Comparison of ENCODE assay signal across 22 cellular contexts in the genomic region with DNA sequence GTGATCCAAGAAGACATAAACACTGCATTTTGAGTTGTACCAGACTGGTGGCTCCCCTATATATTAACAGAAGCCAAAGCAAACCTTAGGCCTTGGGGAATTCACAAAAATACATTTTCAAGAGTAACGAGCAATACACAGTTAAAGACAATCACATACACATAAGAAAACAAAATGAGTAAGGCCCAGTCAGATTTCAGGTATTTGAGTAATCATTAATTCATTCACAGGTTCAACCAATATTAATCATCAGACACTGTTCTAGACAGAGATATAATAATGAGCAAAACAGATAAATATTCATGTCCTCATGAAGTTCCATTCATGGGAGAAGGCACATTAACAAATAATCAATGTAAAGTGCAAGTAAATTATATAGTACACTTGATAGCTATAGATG. TPM values are rescaled to one million over a fixed set of nuclear protein-coding genes. Genes with fewer than 3 reads are reported as not detected.
A peak's percentile ranks its signal among the peaks of the same experiment; 100 is the strongest.
DNase-seq lines count a peak whose midpoint lies in the region; ATAC-seq, FAIRE-seq and TF ChIP-seq lines count a peak whose summit lies in the region.
"Had no signal": no experiment of that assay in that cellular context is flagged by ENCODE, and none has a peak within 500 bp of the region (broad histone marks: within the 10 kb centered on the region; RNA-seq: fewer than 3 reads in every experiment).

No MANE protein-coding gene starts in this region.

- H3K79me2 ChIP-seq in GM12878 (ENCODE audit: control insufficient read depth, insufficient read depth, low read length) = no peaks in the 10 kb centered on the region

- no peaks in the 10 kb centered on the region for H3K27me3 ChIP-seq in GM12878 (replicated peaks in 1 of 2; ENCODE audit: control insufficient read depth in 2 of 2, insufficient read depth in 2 of 2, low read length in 1 of 2)
- H3K27me3 ChIP-seq in gastrocnemius medialis = no peaks in the 10 kb centered on the region
- H3K27me3 ChIP-seq: BLaER1 treated with 17β-estradiol and CSF1 and Interleukin-3, amounts not matched to agents 10 nM and 100 nM had no signal

- H3K27ac ChIP-seq in A549 = peak overlapping the region in 1 of 2 experiments; percentile 9; a peak in 1 of 6 replicates
- H3K27ac ChIP-seq in GM12878 (ENCODE audit: control insufficient read depth, insufficient read depth) = no peak overlapping the region
- H3K27ac ChIP-seq in gastrocnemius medialis = no peak overlapping the region
- H3K27ac ChIP-seq: BLaER1 treated with 17β-estradiol and CSF1 and Interleukin-3, amounts not matched to agents 10 nM and 100 nM had no signal

- DNase-seq in A549 (ENCODE audit: low read depth in 1 of 2, low spot score in 1 of 2) = no peak
- no peak for DNase-seq in GM12878 (ENCODE audit: low read depth, low spot score)
- peak; percentile 19 for DNase-seq in epithelial cell of proximal tubule (ENCODE audit: low read depth)
- DNase-seq in kidney tubule cell (ENCODE audit: low spot score) = peak; percentile 83
- DNase-seq in superior temporal gyrus (ENCODE audit: extremely low spot score) = no peak
- DNase-seq in Right ventricle myocardium superior = no peak
- DNase-seq in cerebellum (ENCODE audit: low spot score) = no peak
- DNase-seq in gastrocnemius medialis = no peak
- DNase-seq: 8988T; CD8-positive, alpha-beta T cell; DMS 273 treated with DMSO at 0.1 percent for 48 hours; DMS53; DND-41; EL; HCEC 1CT had no signal

- RAD21 ChIA-PET in GM12878 (lab: Charles Lee; ENCODE audit: unreplicated experiment) = no interaction called here

- peaks cover 23% of the 10 kb centered on the region; the same call in 2 of the 3 replicates for H3K4me1 ChIP-seq in A549
- H3K4me1 ChIP-seq in GM12878 (ENCODE audit: control insufficient read depth, insufficient read depth, low read length) = no peaks in the 10 kb centered on the region
- no peaks in the 10 kb centered on the region for H3K4me1 ChIP-seq in gastrocnemius medialis

- intact Hi-C loops in GM12878 (cut with micrococcal nuclease; ENCODE audit: unreplicated experiment) = no loop called here
- intact Hi-C loops in Right ventricle myocardium superior (cut with DNase I) = no loop called here
- intact Hi-C loops in gastrocnemius medialis (cut with DNase I; ENCODE audit: low total_unique reads) = no loop called here

- TF ChIP-seq EP300 in A549 (IDR thresholded peaks at IDR 0.05) = no peak
- TF ChIP-seq EP300 in GM12878 (IDR thresholded peaks at IDR 0.05; ENCODE audit: borderline replicate concordance in 1 of 2, control insufficient read depth in 1 of 2, low read depth in 2 of 2, low read length in 2 of 2) = no peak

- H2AFZ ChIP-seq in GM12878 (ENCODE audit: control insufficient read depth, low read depth, low read length) = no peak overlapping the region
- H2AFZ ChIP-seq: GM23338 had no signal

- TF ChIP-seq RAD21 in A549 (conservative IDR thresholded peaks at IDR 0.05 in 1 of 2, IDR thresholded peaks at IDR 0.05 in 1 of 2) (no peak), GM12878 (IDR thresholded peaks at IDR 0.05; ENCODE audit: insufficient read depth, low read depth, low read length) (no peak)

- in situ Hi-C loops in GM12878 (cut with MboI) = no loop called here
- in situ Hi-C loops in gastrocnemius medialis (cut with MboI; ENCODE audit: low sequenced_read_pairs in 4 of 4) = no loop called here

- H3K4me2 ChIP-seq in A549 (no peak overlapping the region), GM12878 (ENCODE audit: control insufficient read depth, insufficient read depth) (no peak overlapping the region)
- H3K4me2 ChIP-seq: BLaER1 treated with 17β-estradiol and CSF1 and Interleukin-3, amounts not matched to agents 10 nM and 100 nM; GM23338 had no signal

- peak; percentile 7 for FAIRE-seq in A549 (lab: Jason Lieb, UNC)
- no peak for FAIRE-seq in GM12878 (lab: Jason Lieb, UNC)
- FAIRE-seq: GM12892, GM18507, H54, HepG2 had no signal

- no TSS peak for BruUV-seq in GM12878 (replicated peaks; lab: Mats Ljungman, UMichigan)

- SMC1A ChIA-PET in GM12878 (lab: Charles Lee; ENCODE audit: uncharacterized antibody, unreplicated experiment) = no interaction called here

- no peak for TF ChIP-seq POLR2A in A549 (IDR thresholded peaks at IDR 0.05; ENCODE audit: low read length)
- no peak for TF ChIP-seq POLR2A in GM12878 (IDR thresholded peaks at IDR 0.05; ENCODE audit: low read depth, low read length)
- TF ChIP-seq POLR2A in gastrocnemius medialis (IDR thresholded peaks at IDR 0.05) = no peak

- 73% methylated on average over 1 of the region's 1 CpG for WGBS in A549 (ENCODE audit: missing lambda C conversion rate)
- 100% methylated on average over 1 of the region's 1 CpG for WGBS in GM12878 (ENCODE audit: insufficient coverage, insufficient replicate concordance, low lambda C conversion rate, missing lambda C conversion rate)

- TF ChIP-seq CTCF in A549 (IDR thresholded peaks at IDR 0.05) (no peak), GM12878 (IDR thresholded peaks at IDR 0.05 in 2 of 3, conservative IDR thresholded peaks at IDR 0.05 in 1 of 3; ENCODE audit: control insufficient read depth in 2 of 3, extremely low read depth in 1 of 3, insufficient read depth in 1 of 3, low read depth in 3 of 3, low read length in 3 of 3) (no peak), epithelial cell of proximal tubule (conservative IDR thresholded peaks at IDR 0.05; ENCODE audit: low read depth, low read length) (no peak), gastrocnemius medialis (IDR thresholded peaks at IDR 0.05 in 4 of 5, conservative IDR thresholded peaks at IDR 0.05 in 1 of 5) (no peak)

- POLR2A ChIA-PET in A549 (lab: Yijun Ruan, JAX) = no interaction called here
- POLR2A ChIA-PET in GM12878 (lab: Charles Lee) = no interaction called here

- no peak for ATAC-seq in A549
- ATAC-seq in GM12878 = no peak
- ATAC-seq in Right ventricle myocardium superior (ENCODE audit: poor library complexity) = no peak
- ATAC-seq in gastrocnemius medialis = no peak
- ATAC-seq: CD8-positive, alpha-beta T cell; GM23338; HepG2 had no signal

- CTCF ChIA-PET in A549 (lab: Yijun Ruan, JAX) (no interaction called here), GM12878 (lab: Yijun Ruan, JAX) (no interaction called here)

- no peaks in the 10 kb centered on the region for H4K20me1 ChIP-seq in GM12878 (ENCODE audit: control insufficient read depth, insufficient read depth)
- H4K20me1 ChIP-seq: BLaER1 treated with 17β-estradiol and CSF1 and Interleukin-3, amounts not matched to agents 10 nM and 100 nM had no signal

- H3K4me3 ChIP-seq in A549 = no peak overlapping the region
- no peak overlapping the region for H3K4me3 ChIP-seq in GM12878
- H3K4me3 ChIP-seq in epithelial cell of proximal tubule (ENCODE audit: low read depth, low read length) = no peak overlapping the region
- no peak overlapping the region for H3K4me3 ChIP-seq in gastrocnemius medialis
- H3K4me3 ChIP-seq: BLaER1 treated with 17β-estradiol and CSF1 and Interleukin-3, amounts not matched to agents 10 nM and 100 nM; GM23338 had no signal

- peaks cover 1 to 14% of the 10 kb centered on the region in 2 experiments; a peak in 3 of 4 replicates for H3K36me3 ChIP-seq in GM12878 (ENCODE audit: control insufficient read depth in 2 of 2, insufficient read depth in 2 of 2, low read length in 1 of 2)
- H3K36me3 ChIP-seq in gastrocnemius medialis = peaks cover 0 to 16% of the 10 kb centered on the region in 2 donors

- H3K9me3 ChIP-seq in A549 (no peaks in the 10 kb centered on the region), GM12878 (replicated peaks; ENCODE audit: control insufficient read depth, insufficient read depth, low read length) (no peaks in the 10 kb centered on the region), gastrocnemius medialis (no peaks in the 10 kb centered on the region)

- no peak overlapping the region for H3K9ac ChIP-seq in GM12878 (ENCODE audit: control insufficient read depth, insufficient read depth, low read length)
- H3K9ac ChIP-seq: BLaER1 treated with 17β-estradiol and CSF1 and Interleukin-3, amounts not matched to agents 10 nM and 100 nM had no signal

RNA-seq across cellular contexts. Expression of a gene that starts 9.6 kb away (rescaled TPM):
- polyA plus RNA-seq in A549 (2011; rRNA removed) (0.09 and 0.13 TPM in 2 replicates), A549 (2017; fragmentation: RNase III; extraction: RNeasy Plus Mini Kit Qiagen cat#74134 plus additional on column Dnase treatment) (0.05 to 0.16 TPM (median 0.14 TPM) in 3 replicates), GM12878 (2011; rRNA removed) (0.07 and 0.15 TPM in 2 replicates), GM12878 (2014; fragmentation: Illumina TruSeq; extraction: Trizol) (0.10 TPM in 1 of 2 replicates, not detected in the other), GM12878 (2014; fragmentation: Nextera tagmentation; extraction: Ambion mirVana) (not detected), GM12878 (2014; rRNA removed) (0.22 and 0.29 TPM in 2 replicates), GM12878 (2016; fragmentation: Nextera tagmentation; extraction: Ambion mirVana) (under 1 TPM; 0.16 to 0.19 TPM)
- polyA plus RNA-seq in A549 (2012; cell fraction: cytosol; rRNA removed) = 0.13 TPM in 1 of 2 replicates, not detected in the other
- 0.12 and 0.33 TPM in 2 replicates for polyA plus RNA-seq in A549 (2012; cell fraction: nucleus; rRNA removed)
- polyA minus RNA-seq in A549 (2011; rRNA and poly(A)+ RNA removed) = 0.29 and 0.33 TPM in 2 replicates
- 0.81 and 1.6 TPM in 2 replicates for total RNA-seq in GM12878 (2013; cell fraction: nucleolus; rRNA removed)
- total RNA-seq in GM12878 (2014; rRNA removed) (0.22 and 0.23 TPM in 2 replicates), GM12878 (2014; rRNA removed; fragmentation: Illumina TruSeq; extraction: Trizol) (0.22 and 0.28 TPM in 2 replicates), GM12878 (2021) (not detected in 2 replicates), epithelial cell of proximal tubule (0.58 TPM in 1 of 2 replicates, not detected in the other), Right ventricle myocardium superior (not detected), cerebellum (1.00 TPM), gastrocnemius medialis (under 1 TPM in 1 of 4 donors, not detected in 3; 0.33 TPM)
- not detected for polyA plus RNA-seq in GM12878 (2011; ENCODE audit: low read depth)
- polyA plus RNA-seq in GM12878 (2011; cell fraction: cytosol; rRNA removed) = 0.03 and 0.07 TPM in 2 replicates
- 0.30 and 0.31 TPM in 2 replicates for polyA plus RNA-seq in GM12878 (2011; cell fraction: nucleus; rRNA removed)
- polyA plus RNA-seq in GM12878 (2012) = 0.09 and 0.14 TPM in 2 replicates
- 0.29 and 0.67 TPM in 2 replicates for polyA minus RNA-seq in GM12878 (2011; rRNA and poly(A)+ RNA removed)
- not detected in 2 replicates for polyA minus RNA-seq in GM12878 (2011; cell fraction: cytosol; rRNA and poly(A)+ RNA removed)
- 0.48 and 0.96 TPM in 2 replicates for polyA minus RNA-seq in GM12878 (2011; cell fraction: nucleus; rRNA and poly(A)+ RNA removed)
- total RNA-seq: G401 had no signal
- polyA plus RNA-seq: GM23338 had no signal

RNA-seq across cellular contexts. Expression of a gene that starts 30.8 kb away (rescaled TPM):
- 1,000 and 1,652 TPM in 2 replicates for polyA plus RNA-seq in A549 (2011; rRNA removed)
- polyA plus RNA-seq in A549 (2012; cell fraction: cytosol; rRNA removed) = 421 and 548 TPM in 2 replicates
- 121 and 248 TPM in 2 replicates for polyA plus RNA-seq in A549 (2012; cell fraction: nucleus; rRNA removed)
- 1,376 to 1,704 TPM (median 1,440 TPM) in 3 replicates for polyA plus RNA-seq in A549 (2017; fragmentation: RNase III; extraction: RNeasy Plus Mini Kit Qiagen cat#74134 plus additional on column Dnase treatment)
- polyA minus RNA-seq in A549 (2011; rRNA and poly(A)+ RNA removed) = 173 and 174 TPM in 2 replicates
- total RNA-seq in GM12878 (2013; cell fraction: nucleolus; rRNA removed) = 144 and 147 TPM in 2 replicates
- 287 and 392 TPM in 2 replicates for total RNA-seq in GM12878 (2014; rRNA removed)
- total RNA-seq in GM12878 (2014; rRNA removed; fragmentation: Illumina TruSeq; extraction: Trizol) = 459 and 463 TPM in 2 replicates
- total RNA-seq in GM12878 (2021) = 322 and 324 TPM in 2 replicates
- polyA plus RNA-seq in GM12878 (2011; ENCODE audit: low read depth) = 265 TPM
- polyA plus RNA-seq in GM12878 (2011; rRNA removed) = 602 and 880 TPM in 2 replicates
- polyA plus RNA-seq in GM12878 (2011; cell fraction: cytosol; rRNA removed) = 153 and 208 TPM in 2 replicates
- 177 and 264 TPM in 2 replicates for polyA plus RNA-seq in GM12878 (2011; cell fraction: nucleus; rRNA removed)
- 354 and 366 TPM in 2 replicates for polyA plus RNA-seq in GM12878 (2012)
- polyA plus RNA-seq in GM12878 (2014; fragmentation: Illumina TruSeq; extraction: Trizol) = 460 and 489 TPM in 2 replicates
- polyA plus RNA-seq in GM12878 (2014; fragmentation: Nextera tagmentation; extraction: Ambion mirVana) = 1,000 to 10,000 TPM; 1,104 to 1,835 TPM
- polyA plus RNA-seq in GM12878 (2014; rRNA removed) = 228 and 253 TPM in 2 replicates
- 100 to 1,000 TPM; 947 to 992 TPM for polyA plus RNA-seq in GM12878 (2016; fragmentation: Nextera tagmentation; extraction: Ambion mirVana)
- polyA minus RNA-seq in GM12878 (2011; rRNA and poly(A)+ RNA removed) = 106 and 167 TPM in 2 replicates
- 60.4 and 96.6 TPM in 2 replicates for polyA minus RNA-seq in GM12878 (2011; cell fraction: cytosol; rRNA and poly(A)+ RNA removed)
- 57.7 and 86.6 TPM in 2 replicates for polyA minus RNA-seq in GM12878 (2011; cell fraction: nucleus; rRNA and poly(A)+ RNA removed)
- total RNA-seq in epithelial cell of proximal tubule = 834 and 1,112 TPM in 2 replicates
- total RNA-seq in Right ventricle myocardium superior = 510 TPM
- total RNA-seq in cerebellum = 526 TPM
- 100 to 1,000 TPM; 129 to 195 (median 149) TPM for total RNA-seq in gastrocnemius medialis

Comparison
In these comparisons a context has a peak if more than half of its experiments do, and no peak if none do; other contexts are left out.
1. DNase-seq: peak in epithelial cell of proximal tubule (single experiment) and kidney tubule cell (single experiment); none in A549 (0 of 2), GM12878 (single experiment), superior temporal gyrus (single experiment), Right ventricle myocardium superior (single experiment), cerebellum (single experiment) and gastrocnemius medialis (0 of 2).